In the genomic region with DNA sequence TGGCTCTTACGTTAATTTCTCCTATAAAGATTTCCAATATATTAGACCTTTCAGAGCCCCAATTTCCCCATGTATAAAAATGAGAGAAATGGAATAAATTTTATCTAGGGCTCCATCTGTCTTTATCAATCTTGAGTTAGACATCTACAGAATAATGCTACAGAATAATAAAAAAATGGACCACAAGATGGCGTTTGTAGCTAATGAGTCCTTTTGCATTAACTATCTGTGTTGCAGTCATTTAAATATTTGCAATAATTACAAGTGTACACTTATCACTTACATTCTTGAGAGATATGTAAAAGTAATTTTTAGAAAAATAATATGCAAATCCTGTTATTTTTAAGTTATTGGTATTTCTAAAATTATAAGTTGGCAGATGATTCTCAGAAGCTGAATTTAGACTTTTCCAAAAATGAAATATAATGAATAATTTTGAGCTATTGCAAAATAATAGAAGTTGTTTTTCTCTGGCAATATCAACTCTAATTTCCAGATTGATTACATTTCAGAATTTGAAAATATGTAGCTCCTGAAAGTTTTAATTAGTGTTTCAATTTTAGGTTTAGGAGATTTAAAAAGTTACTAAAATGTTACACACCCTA, we compare ENCODE assay signal across 9 cellular contexts.
DNase-seq lines count a peak whose midpoint lies in the region; ATAC-seq and TF ChIP-seq lines count a peak whose summit lies in the region.
"Had no signal": no experiment of that assay in that cellular context is flagged by ENCODE, and none has a peak within 500 bp of the region (broad histone marks: within the 10 kb centered on the region; RNA-seq: fewer than 3 reads in every experiment).

No MANE protein-coding gene starts in this region.

- H3K9me3 Mint-ChIP-seq in activated T-helper 2 cell treated with anti-CD3 and anti-CD28 coated beads, Interferon-gamma antibody, Interleukin-2, Interleukin-4, amounts not matched to agents 10 μg/mL and 5 μg/mL and 100 μg/mL, durations not matched to agents 14 hours and 24 hours and 36 hours: no peaks in the 10 kb centered on the region
- H3K9me3 Mint-ChIP-seq: activated naive CD8-positive, alpha-beta T cell treated with anti-CD3 and anti-CD28 coated beads, Interleukin-2, amount 10 ng/mL, durations not matched to agents 7 days and 5 days had no signal

- H3K4me1 Mint-ChIP-seq in activated T-helper 2 cell treated with anti-CD3 and anti-CD28 coated beads, Interferon-gamma antibody, Interleukin-2, Interleukin-4, amounts not matched to agents 10 μg/mL and 5 μg/mL and 100 μg/mL, durations not matched to agents 14 hours and 24 hours and 36 hours (ENCODE audit: low read depth): no peaks in the 10 kb centered on the region
- H3K4me1 Mint-ChIP-seq: activated naive CD8-positive, alpha-beta T cell treated with anti-CD3 and anti-CD28 coated beads, Interleukin-2, amount 10 ng/mL, durations not matched to agents 7 days and 5 days had no signal

- H3K27me3 Mint-ChIP-seq in activated T-helper 2 cell treated with anti-CD3 and anti-CD28 coated beads, Interferon-gamma antibody, Interleukin-2, Interleukin-4, amounts not matched to agents 10 μg/mL and 5 μg/mL and 100 μg/mL, durations not matched to agents 14 hours and 24 hours and 36 hours (ENCODE audit: low read depth): peaks cover 2% of the 10 kb centered on the region

- 63 to 68% methylated on average over 2 of the region's 2 CpGs for WGBS in aorta, 2 donors

- no peak overlapping the region for H3K27ac Mint-ChIP-seq in activated T-helper 2 cell treated with anti-CD3 and anti-CD28 coated beads, Interferon-gamma antibody, Interleukin-2, Interleukin-4, amounts not matched to agents 10 μg/mL and 5 μg/mL and 100 μg/mL, durations not matched to agents 14 hours and 24 hours and 36 hours
- H3K27ac Mint-ChIP-seq: activated naive CD8-positive, alpha-beta T cell treated with anti-CD3 and anti-CD28 coated beads, Interleukin-2, amount 10 ng/mL, durations not matched to agents 7 days and 5 days had no signal

- no peak overlapping the region for H3K27ac ChIP-seq in aorta (ENCODE audit: low read depth in 1 of 2, low read length in 2 of 2)

- no peak overlapping the region for H3K4me3 Mint-ChIP-seq in activated T-helper 2 cell treated with anti-CD3 and anti-CD28 coated beads, Interferon-gamma antibody, Interleukin-2, Interleukin-4, amounts not matched to agents 10 μg/mL and 5 μg/mL and 100 μg/mL, durations not matched to agents 14 hours and 24 hours and 36 hours (ENCODE audit: low read depth)
- H3K4me3 Mint-ChIP-seq: activated naive CD8-positive, alpha-beta T cell treated with anti-CD3 and anti-CD28 coated beads, Interleukin-2, amount 10 ng/mL, durations not matched to agents 7 days and 5 days had no signal

- H3K4me1 ChIP-seq in BE2C (peaks cover 9% of the 10 kb centered on the region), aorta (ENCODE audit: control insufficient read depth in 1 of 2, insufficient read depth in 2 of 2, low read length in 2 of 2) (no peaks in the 10 kb centered on the region)

- ATAC-seq in GM18909 (IDR thresholded peaks at IDR 0.05; ENCODE audit: poor library complexity, unreplicated experiment) (peak; percentile 54), aorta (ENCODE audit: low FRiP score) (no peak)

- H3K9me3 ChIP-seq in BE2C (no peaks in the 10 kb centered on the region), aorta (ENCODE audit: control insufficient read depth, low read length) (no peaks in the 10 kb centered on the region)

- DNase-seq in BE2C (no peak), OCI-M1 (lab: John Stamatoyannopoulos, UW) (peak; percentile 29), globus pallidus (ENCODE audit: low spot score) (peak; percentile 16), aorta (no peak), NCI-H1048 (lab: John Stamatoyannopoulos, UW) (no peak), activated T-cell treated with anti-CD3 and anti-CD28 coated beads for 4 hours (no peak)
- DNase-seq in activated T-helper 2 cell treated with anti-CD3 and anti-CD28 coated beads, Interferon-gamma antibody, Interleukin-2, Interleukin-4, amounts not matched to agents 10 μg/mL and 5 μg/mL and 100 μg/mL, durations not matched to agents 14 hours and 24 hours and 36 hours (ENCODE audit: low spot score): no peak
- DNase-seq: activated naive CD8-positive, alpha-beta T cell treated with anti-CD3 and anti-CD28 coated beads, Interleukin-2, amount 10 ng/mL, durations not matched to agents 7 days and 5 days had no signal

- H3K36me3 Mint-ChIP-seq in activated T-helper 2 cell treated with anti-CD3 and anti-CD28 coated beads, Interferon-gamma antibody, Interleukin-2, Interleukin-4, amounts not matched to agents 10 μg/mL and 5 μg/mL and 100 μg/mL, durations not matched to agents 14 hours and 24 hours and 36 hours (ENCODE audit: low read depth): no peaks in the 10 kb centered on the region
- H3K36me3 Mint-ChIP-seq: activated naive CD8-positive, alpha-beta T cell treated with anti-CD3 and anti-CD28 coated beads, Interleukin-2, amount 10 ng/mL, durations not matched to agents 7 days and 5 days had no signal

- H3K27me3 ChIP-seq in BE2C (no peaks in the 10 kb centered on the region), aorta (ENCODE audit: control insufficient read depth in 1 of 2, insufficient read depth in 2 of 2, low read length in 1 of 2) (no peaks in the 10 kb centered on the region)

- intact Hi-C loops in aorta (cut with DNase I): no loop called here
- intact Hi-C loops in activated T-helper 2 cell treated with anti-CD3 and anti-CD28 coated beads, Interferon-gamma antibody, Interleukin-2, Interleukin-4, amounts not matched to agents 10 μg/mL and 5 μg/mL and 100 μg/mL, durations not matched to agents 14 hours and 24 hours and 36 hours (cut with micrococcal nuclease): no loop called here

- H3K36me3 ChIP-seq in BE2C: no peaks in the 10 kb centered on the region
- H3K36me3 ChIP-seq in aorta (ENCODE audit: control insufficient read depth in 1 of 2, insufficient read depth in 2 of 2, low read length in 1 of 2): no peaks in the 10 kb centered on the region

- H3K4me3 ChIP-seq in BE2C (ENCODE audit: low read depth, low read length): no peak overlapping the region
- no peak overlapping the region for H3K4me3 ChIP-seq in aorta (ENCODE audit: low read length in 2 of 2)

- TF ChIP-seq CTCF in BE2C (IDR thresholded peaks at IDR 0.05; ENCODE audit: low read depth, low read length): peak; percentile 50

Comparison
In these comparisons a context has a peak if more than half of its experiments do, and no peak if none do; other contexts are left out.
1. DNase-seq: peak in OCI-M1 (single experiment) and globus pallidus (single experiment); none in BE2C (single experiment), aorta (0 of 2), NCI-H1048 (single experiment), activated T-helper 2 cell treated with anti-CD3 and anti-CD28 coated beads, Interferon-gamma antibody, Interleukin-2, Interleukin-4, amounts not matched to agents 10 μg/mL and 5 μg/mL and 100 μg/mL, durations not matched to agents 14 hours and 24 hours and 36 hours (single experiment) and activated T-cell treated with anti-CD3 and anti-CD28 coated beads for 4 hours (single experiment).